ENCODE assay signal across 19 cellular contexts in genomic region chr16:76705883-76706282, GRCh38.
"Had no signal": no experiment of that assay in that cellular context is flagged by ENCODE, and none has a peak within 500 bp of the region (broad histone marks: within the 10 kb centered on the region; RNA-seq: fewer than 3 reads in every experiment).

No MANE protein-coding gene starts in this region.

- H3K9me3 Mint-ChIP-seq: activated CD8-positive, alpha-beta T cell treated with anti-CD3 and anti-CD28 coated beads for 36 hours; activated naive CD4-positive, alpha-beta T cell treated with anti-CD3 and anti-CD28 coated beads, Interleukin-2, amount 50 U/mL, for 24 hours had no signal

- H3K36me3 Mint-ChIP-seq: activated naive CD4-positive, alpha-beta T cell treated with anti-CD3 and anti-CD28 coated beads, Interleukin-2, amount 50 U/mL, for 24 hours had no signal

- H3K4me1 Mint-ChIP-seq: activated CD4-positive, alpha-beta T cell treated with anti-CD3 and anti-CD28 coated beads for 36 hours; activated naive CD4-positive, alpha-beta T cell treated with anti-CD3 and anti-CD28 coated beads, Interleukin-2, amount 50 U/mL, for 24 hours had no signal

- H3K27ac ChIP-seq: KMS-11, SK-N-MC, WERI-Rb-1 had no signal

- H3K36me3 ChIP-seq: WERI-Rb-1 had no signal

- ATAC-seq: activated CD4-positive, alpha-beta T cell treated with anti-CD3 and anti-CD28 coated beads for 36 hours; activated CD8-positive, alpha-beta T cell treated with anti-CD3 and anti-CD28 coated beads for 36 hours; Right ventricle myocardium inferior had no signal

- H3K4me2 ChIP-seq: KMS-11 had no signal

- DNase-seq: activated CD4-positive, alpha-beta T cell treated with anti-CD3 and anti-CD28 coated beads for 36 hours; activated CD8-positive, alpha-beta memory T cell treated with anti-CD3 and anti-CD28 coated beads, Interleukin-2, amount 50 U/mL, for 4 hours; activated CD8-positive, alpha-beta T cell treated with anti-CD3 and anti-CD28 coated beads for 36 hours; activated effector memory CD4-positive, alpha-beta T cell treated with Interleukin-2 at 50 U/mL for 16 hours; activated naive CD4-positive, alpha-beta T cell; activated T-cell treated with anti-CD3 and anti-CD28 coated beads, Interleukin-2, amount 50 U/mL, for 1 hour; aorta; central memory CD4-positive, alpha-beta T cell; NCI-H1092; NCI-H1417; NCI-H2029 treated with DMSO at 0.1 percent for 48 hours; NCI-H510A treated with DMSO at 0.1 percent for 48 hours; RPMI8226; T-helper 1 cell; WERI-Rb-1 had no signal

- H3K9ac ChIP-seq: KMS-11 had no signal

- H3K4me3 ChIP-seq: SK-N-MC had no signal

- H3K4me3 Mint-ChIP-seq: activated CD4-positive, alpha-beta T cell treated with anti-CD3 and anti-CD28 coated beads for 36 hours; activated CD8-positive, alpha-beta T cell treated with anti-CD3 and anti-CD28 coated beads for 36 hours; activated naive CD4-positive, alpha-beta T cell treated with anti-CD3 and anti-CD28 coated beads, Interleukin-2, amount 50 U/mL, for 24 hours had no signal

- H3K27ac Mint-ChIP-seq: activated CD4-positive, alpha-beta T cell treated with anti-CD3 and anti-CD28 coated beads for 36 hours; activated CD8-positive, alpha-beta T cell treated with anti-CD3 and anti-CD28 coated beads for 36 hours; activated naive CD4-positive, alpha-beta T cell treated with anti-CD3 and anti-CD28 coated beads, Interleukin-2, amount 50 U/mL, for 24 hours had no signal

- H3K27me3 Mint-ChIP-seq: activated CD4-positive, alpha-beta T cell treated with anti-CD3 and anti-CD28 coated beads for 36 hours; activated CD8-positive, alpha-beta T cell treated with anti-CD3 and anti-CD28 coated beads for 36 hours; activated naive CD4-positive, alpha-beta T cell treated with anti-CD3 and anti-CD28 coated beads, Interleukin-2, amount 50 U/mL, for 24 hours had no signal
